ENCODE assay signal across 9 cellular contexts in genomic region chr2:109351164-109351756, GRCh38.
DNase-seq lines count a peak whose midpoint lies in the region; ATAC-seq and TF ChIP-seq lines count a peak whose summit lies in the region.
"Had no signal": no experiment of that assay in that cellular context is flagged by ENCODE, and none has a peak within 500 bp of the region (broad histone marks: within the 10 kb centered on the region; RNA-seq: fewer than 3 reads in every experiment).

No MANE protein-coding gene starts in this region.

- H3K4me3 ChIP-seq in cardiac fibroblast (replicated peaks in 1 of 2; ENCODE audit: low read depth in 2 of 2, low read length in 2 of 2), result no peak overlapping the region

- H3K27ac Mint-ChIP-seq in progenitor cell of endocrine pancreas, result no peak overlapping the region
- H3K27ac Mint-ChIP-seq: T-helper 1 cell treated with Interleukin-12 subunit alpha and Interleukin-12 subunit beta and Interleukin-4 antibody, amounts not matched to agents 30 μg/mL and 1 μg/mL, for 36 hours had no signal

- peak overlapping the region; percentile 24; the same call in 1 of the 2 replicates for H3K27ac ChIP-seq in C4-2B

- H3K4me3 Mint-ChIP-seq in progenitor cell of endocrine pancreas (ENCODE audit: low read depth), result no peak overlapping the region
- H3K4me3 Mint-ChIP-seq: T-helper 1 cell treated with Interleukin-12 subunit alpha and Interleukin-12 subunit beta and Interleukin-4 antibody, amounts not matched to agents 30 μg/mL and 1 μg/mL, for 36 hours had no signal

- TF ChIP-seq CTCF in C4-2B (conservative IDR thresholded peaks at IDR 0.05) (no peak), cardiac fibroblast (IDR thresholded peaks at IDR 0.05; ENCODE audit: low read depth, low read length) (no peak), progenitor cell of endocrine pancreas (IDR thresholded peaks at IDR 0.05; ENCODE audit: unreplicated experiment) (no peak)

- DNase-seq in LHCN-M2 (ENCODE audit: low read depth) (peak; percentile 96), cardiac fibroblast (ENCODE audit: low read depth in 2 of 2) (peak; percentile 55 to 74), myocyte (ENCODE audit: low read depth) (peak; percentile 98), progenitor cell of endocrine pancreas (ENCODE audit: low spot score, unreplicated experiment) (no peak)

- peaks cover 6% of the 10 kb centered on the region for H3K27me3 Mint-ChIP-seq in progenitor cell of endocrine pancreas

- no peaks in the 10 kb centered on the region for H3K36me3 Mint-ChIP-seq in progenitor cell of endocrine pancreas (ENCODE audit: insufficient read depth)

- H3K4me1 Mint-ChIP-seq in progenitor cell of endocrine pancreas (ENCODE audit: low read depth), result no peaks in the 10 kb centered on the region

- no peak for ATAC-seq in GM19467 (IDR thresholded peaks at IDR 0.05; ENCODE audit: unreplicated experiment)
- no peak for ATAC-seq in GM18868 (IDR thresholded peaks at IDR 0.05; ENCODE audit: unreplicated experiment)
- no peak for ATAC-seq in HG02610 (IDR thresholded peaks at IDR 0.05; ENCODE audit: unreplicated experiment)

- H3K9me3 Mint-ChIP-seq in progenitor cell of endocrine pancreas (ENCODE audit: low read depth), result no peaks in the 10 kb centered on the region
- H3K9me3 Mint-ChIP-seq: T-helper 1 cell treated with Interleukin-12 subunit alpha and Interleukin-12 subunit beta and Interleukin-4 antibody, amounts not matched to agents 30 μg/mL and 1 μg/mL, for 36 hours had no signal
